Comparison of ENCODE assay signal across 28 cellular contexts in genomic region chr11:14244926-14245325, GRCh38.
"Had no signal": no experiment of that assay in that cellular context is flagged by ENCODE, and none has a peak within 500 bp of the region (broad histone marks: within the 10 kb centered on the region; RNA-seq: fewer than 3 reads in every experiment).

No MANE protein-coding gene starts in this region.

- H3K9me3 ChIP-seq: ascending aorta, breast epithelium, colonic mucosa, esophagus muscularis mucosa, gastrocnemius medialis had no signal

- H3K36me3 ChIP-seq: ascending aorta, breast epithelium, cardiac muscle cell, colonic mucosa, esophagus muscularis mucosa, gastrocnemius medialis had no signal

- H3K27ac ChIP-seq: ascending aorta, breast epithelium, cardiac muscle cell, colonic mucosa, esophagus muscularis mucosa, foreskin keratinocyte, gastrocnemius medialis had no signal

- H3K9me3 Mint-ChIP-seq: activated CD4-positive, alpha-beta memory T cell treated with anti-CD3 and anti-CD28 coated beads, Interleukin-2, amount 10 ng/mL, durations not matched to agents 7 days and 5 days; activated CD4-positive, alpha-beta T cell treated with anti-CD3 and anti-CD28 coated beads, Interleukin-2, amount 10 ng/mL, durations not matched to agents 7 days and 5 days; activated naive CD4-positive, alpha-beta T cell treated with anti-CD3 and anti-CD28 coated beads, Interleukin-2, amount 10 ng/mL, durations not matched to agents 7 days and 5 days; activated naive CD4-positive, alpha-beta T cell treated with anti-CD3 and anti-CD28 coated beads, Interleukin-2, amount 50 U/mL, for 72 hours; activated naive CD8-positive, alpha-beta T cell treated with anti-CD3 and anti-CD28 coated beads, Interleukin-2, amount 10 ng/mL, durations not matched to agents 7 days and 5 days; activated T-cell treated with anti-CD3 and anti-CD28 coated beads, Interleukin-2, amount 50 U/mL, for 24 hours; activated T-cell treated with anti-CD3 and anti-CD28 coated beads, Interleukin-2, amount 50 U/mL, for 72 hours had no signal

- H3K4me3 ChIP-seq: ascending aorta, breast epithelium, cardiac muscle cell, colonic mucosa, esophagus muscularis mucosa, gastrocnemius medialis had no signal

- H3K27ac Mint-ChIP-seq: activated CD4-positive, alpha-beta memory T cell treated with anti-CD3 and anti-CD28 coated beads, Interleukin-2, amount 10 ng/mL, durations not matched to agents 7 days and 5 days; activated CD4-positive, alpha-beta T cell treated with anti-CD3 and anti-CD28 coated beads, Interleukin-2, amount 10 ng/mL, durations not matched to agents 7 days and 5 days; activated naive CD4-positive, alpha-beta T cell treated with anti-CD3 and anti-CD28 coated beads, Interleukin-2, amount 10 ng/mL, durations not matched to agents 7 days and 5 days; activated naive CD4-positive, alpha-beta T cell treated with anti-CD3 and anti-CD28 coated beads, Interleukin-2, amount 50 U/mL, for 72 hours; activated naive CD8-positive, alpha-beta T cell treated with anti-CD3 and anti-CD28 coated beads, Interleukin-2, amount 10 ng/mL, durations not matched to agents 7 days and 5 days; activated T-cell treated with anti-CD3 and anti-CD28 coated beads, Interleukin-2, amount 50 U/mL, for 24 hours; activated T-cell treated with anti-CD3 and anti-CD28 coated beads, Interleukin-2, amount 50 U/mL, for 72 hours; brain had no signal

- DNase-seq: activated CD4-positive, alpha-beta memory T cell treated with anti-CD3 and anti-CD28 coated beads, Interleukin-2, amount 10 ng/mL, durations not matched to agents 7 days and 5 days; activated CD4-positive, alpha-beta T cell treated with anti-CD3 and anti-CD28 coated beads for 1 hour; activated CD4-positive, alpha-beta T cell treated with anti-CD3 and anti-CD28 coated beads for 4 hours; activated CD4-positive, alpha-beta T cell treated with anti-CD3 and anti-CD28 coated beads, Interleukin-2, amount 10 ng/mL, durations not matched to agents 7 days and 5 days; activated CD4-positive, alpha-beta T cell treated with anti-CD3 and anti-CD28 coated beads, Interleukin-2, amount 50 U/mL, for 4 hours; activated CD8-positive, alpha-beta memory T cell treated with anti-CD3 and anti-CD28 coated beads, Interleukin-2, amount 50 U/mL, for 48 hours; activated gamma-delta T cell; activated naive CD4-positive, alpha-beta T cell; activated naive CD4-positive, alpha-beta T cell treated with anti-CD3 and anti-CD28 coated beads, Interleukin-2, amount 10 ng/mL, durations not matched to agents 7 days and 5 days; activated naive CD8-positive, alpha-beta T cell treated with anti-CD3 and anti-CD28 coated beads, Interleukin-2, amount 10 ng/mL, durations not matched to agents 7 days and 5 days; activated T-cell treated with anti-CD3 and anti-CD28 coated beads for 4 hours; activated T-cell treated with anti-CD3 and anti-CD28 coated beads, Interleukin-2, amount 50 U/mL, for 24 hours; activated T-cell treated with anti-CD3 and anti-CD28 coated beads, Interleukin-2, amount 50 U/mL, for 72 hours; central memory CD4-positive, alpha-beta T cell; cerebellar nuclear complex; colonic mucosa; effector CD8-positive, alpha-beta T cell; erythroblast; foreskin keratinocyte; gastrocnemius medialis; glutamatergic neuron; T-helper 2 cell had no signal

- H3K4me3 Mint-ChIP-seq: activated CD4-positive, alpha-beta memory T cell treated with anti-CD3 and anti-CD28 coated beads, Interleukin-2, amount 10 ng/mL, durations not matched to agents 7 days and 5 days; activated CD4-positive, alpha-beta T cell treated with anti-CD3 and anti-CD28 coated beads, Interleukin-2, amount 10 ng/mL, durations not matched to agents 7 days and 5 days; activated naive CD4-positive, alpha-beta T cell treated with anti-CD3 and anti-CD28 coated beads, Interleukin-2, amount 10 ng/mL, durations not matched to agents 7 days and 5 days; activated naive CD8-positive, alpha-beta T cell treated with anti-CD3 and anti-CD28 coated beads, Interleukin-2, amount 10 ng/mL, durations not matched to agents 7 days and 5 days; activated T-cell treated with anti-CD3 and anti-CD28 coated beads, Interleukin-2, amount 50 U/mL, for 24 hours; activated T-cell treated with anti-CD3 and anti-CD28 coated beads, Interleukin-2, amount 50 U/mL, for 72 hours; brain had no signal

- H3K27me3 ChIP-seq: ascending aorta, breast epithelium, colonic mucosa, esophagus muscularis mucosa, gastrocnemius medialis had no signal

- ATAC-seq: activated naive CD4-positive, alpha-beta T cell treated with anti-CD3 and anti-CD28 coated beads, Interleukin-2, amount 50 U/mL, for 72 hours; activated T-cell treated with anti-CD3 and anti-CD28 coated beads, Interleukin-2, amount 50 U/mL, for 72 hours; foreskin keratinocyte; gastrocnemius medialis had no signal

- H3K27me3 Mint-ChIP-seq: activated T-cell treated with anti-CD3 and anti-CD28 coated beads, Interleukin-2, amount 50 U/mL, for 24 hours had no signal

- H3K4me1 ChIP-seq: ascending aorta, breast epithelium, colonic mucosa, foreskin keratinocyte, gastrocnemius medialis had no signal

- H3K36me3 Mint-ChIP-seq: activated naive CD4-positive, alpha-beta T cell treated with anti-CD3 and anti-CD28 coated beads, Interleukin-2, amount 10 ng/mL, durations not matched to agents 7 days and 5 days; activated naive CD4-positive, alpha-beta T cell treated with anti-CD3 and anti-CD28 coated beads, Interleukin-2, amount 50 U/mL, for 72 hours; activated naive CD8-positive, alpha-beta T cell treated with anti-CD3 and anti-CD28 coated beads, Interleukin-2, amount 10 ng/mL, durations not matched to agents 7 days and 5 days; brain had no signal
